1 cellular context compared by ENCODE assay signal in genomic region chr16:24758986-24759385, GRCh38.
TF ChIP-seq lines count a peak whose summit lies in the region.

No MANE protein-coding gene starts in this region.

TF ChIP-seq in GM23338, 12 proteins besides CTCF, POLR2A, EP300 and RAD21 (continued from another document):
- no peak for TF ChIP-seq ZNF462 (CRISPR knock-in tag; IDR thresholded peaks at IDR 0.05)
- TF ChIP-seq CREB1 (CRISPR knock-in tag; IDR thresholded peaks at IDR 0.05; ENCODE audit: low read depth) = no peak
- no peak for TF ChIP-seq EZH2 (IDR thresholded peaks at IDR 0.05; ENCODE audit: low read depth, unreplicated experiment)
- no peak for TF ChIP-seq ZNF114 (CRISPR knock-in tag; IDR thresholded peaks at IDR 0.05)
- TF ChIP-seq JUNB (IDR thresholded peaks at IDR 0.05; ENCODE audit: unreplicated experiment) = no peak
- TF ChIP-seq EZH2phosphoT487 (IDR thresholded peaks at IDR 0.05; ENCODE audit: unreplicated experiment) = no peak
- TF ChIP-seq NANOG (IDR thresholded peaks at IDR 0.05; ENCODE audit: borderline replicate concordance) = no peak
- no peak for TF ChIP-seq POLR2AphosphoS5 (IDR thresholded peaks at IDR 0.05; ENCODE audit: low read depth)
- no peak for TF ChIP-seq STAT1 (IDR thresholded peaks at IDR 0.05; ENCODE audit: unreplicated experiment)
